ENCODE assay signal across 13 cellular contexts in genomic region chr9:126162611-126163381, GRCh38.
"Had no signal": no experiment of that assay in that cellular context is flagged by ENCODE, and none has a peak within 500 bp of the region (broad histone marks: within the 10 kb centered on the region; RNA-seq: fewer than 3 reads in every experiment).

No MANE protein-coding gene starts in this region.

- DNase-seq: activated CD4-positive, alpha-beta T cell treated with anti-CD3 and anti-CD28 coated beads, Interleukin-2, amount 50 U/mL, for 48 hours; activated CD4-positive, CD25-positive, alpha-beta regulatory T cell treated with anti-CD3 and anti-CD28 coated beads, Interleukin-2, amount 50 U/mL, for 72 hours; activated naive CD4-positive, alpha-beta T cell treated with anti-CD3 and anti-CD28 coated beads, Interleukin-2, amount 50 U/mL, for 16 hours; islet precursor cell; midbrain; pancreas; stimulated activated CD4-positive, alpha-beta T cell treated with anti-CD3 and anti-CD28 coated beads, Interleukin-1b, Interleukin-23, amount 100 ng/mL, for 48 hours; T1000; uterus had no signal

- H3K36me3 ChIP-seq: cardiac muscle cell, pancreas, uterus had no signal

- H3K27me3 ChIP-seq: cardiac muscle cell, pancreas, uterus had no signal

- H3K4me3 ChIP-seq: cardiac muscle cell, pancreas, SK-N-MC, uterus had no signal

- H3K27ac ChIP-seq: cardiac muscle cell, pancreas, SK-N-MC, uterus had no signal

- H3K4me1 ChIP-seq: pancreas, uterus had no signal

- H3K9me3 ChIP-seq: pancreas, uterus had no signal

- ATAC-seq: esophagus mucosa; pancreas; stimulated activated effector memory CD8-positive, alpha-beta T cell treated with anti-CD3 and anti-CD28 coated beads, Interleukin-12 subunit alpha, Interleukin-12 subunit beta, amount 100 ng/mL, for 72 hours had no signal
